In the genomic region with DNA sequence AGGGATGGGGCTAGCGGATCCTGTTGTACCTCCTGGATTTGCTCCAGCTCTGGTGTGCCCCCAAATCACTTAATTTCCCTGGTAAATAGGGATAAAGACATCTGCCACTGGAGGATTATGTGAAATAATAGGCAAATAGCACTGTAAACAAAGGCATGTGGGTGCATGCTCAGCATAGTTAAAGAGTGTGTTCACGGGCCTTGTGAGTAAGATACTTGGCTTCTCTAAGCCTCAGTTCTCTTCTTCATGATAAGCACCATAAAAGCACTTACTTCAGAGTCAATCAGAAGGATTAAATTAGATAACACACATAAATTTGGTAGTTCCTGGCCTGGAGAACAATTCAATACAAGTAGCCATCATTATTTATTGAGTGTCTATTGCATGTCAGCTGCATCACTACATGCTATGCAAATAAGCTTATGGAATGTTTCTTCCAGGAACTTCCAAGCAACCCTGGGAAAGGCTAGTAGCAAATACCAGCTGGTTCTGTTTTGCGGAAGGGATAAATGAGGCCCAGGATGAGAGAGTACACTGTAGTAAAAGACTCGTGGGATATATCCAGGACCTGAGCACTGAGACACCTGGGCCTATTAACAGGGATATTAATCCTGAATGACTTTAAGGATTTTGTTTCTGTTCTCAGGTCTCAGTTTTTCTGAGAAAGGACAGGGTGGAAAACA, we compare ENCODE assay signal across 17 cellular contexts. TPM values are rescaled to one million over a fixed set of nuclear protein-coding genes. Genes with fewer than 3 reads are reported as not detected.
DNase-seq lines count a peak whose midpoint lies in the region; ATAC-seq and TF ChIP-seq lines count a peak whose summit lies in the region.
"Had no signal": no experiment of that assay in that cellular context is flagged by ENCODE, and none has a peak within 500 bp of the region (broad histone marks: within the 10 kb centered on the region; RNA-seq: fewer than 3 reads in every experiment).

No MANE protein-coding gene starts in this region.

- TF ChIP-seq CTCF in psoas muscle (IDR thresholded peaks at IDR 0.05): no peak

- H3K27me3 ChIP-seq in psoas muscle (ENCODE audit: insufficient read depth in 3 of 3, low read length in 2 of 3): no peaks in the 10 kb centered on the region
- H3K27me3 ChIP-seq: pancreas had no signal

- no peaks in the 10 kb centered on the region for H3K9me3 ChIP-seq in psoas muscle
- H3K9me3 ChIP-seq: pancreas had no signal

- intact Hi-C loops in psoas muscle (cut with DNase I): no loop called here

- no peaks in the 10 kb centered on the region for H3K4me1 ChIP-seq in psoas muscle
- H3K4me1 ChIP-seq: pancreas had no signal

- DNase-seq in ELR (ENCODE audit: low read depth): peak; percentile 27
- peak; percentile 51 for DNase-seq in NCI-H82 treated with DMSO at 0.1 percent for 48 hours (lab: John Stamatoyannopoulos, UW; ENCODE audit: unreplicated experiment)
- no peak for DNase-seq in epithelial cell of prostate (ENCODE audit: low read depth, low spot score)
- DNase-seq in psoas muscle: no peak
- no peak for DNase-seq in activated CD4-positive, CD25-positive, alpha-beta regulatory T cell treated with anti-CD3 and anti-CD28 coated beads, Interleukin-2, amount 50 U/mL, for 72 hours
- no peak for DNase-seq in H4 (ENCODE audit: low spot score)
- no peak for DNase-seq in NCI-H1048 (lab: John Stamatoyannopoulos, UW)
- DNase-seq: activated naive CD8-positive, alpha-beta T cell treated with anti-CD3 and anti-CD28 coated beads for 36 hours; CD8-positive, alpha-beta T cell; dorsolateral prefrontal cortex; hippocampal formation; KG1; mammary epithelial cell; NCI-H2107; pancreas; stimulated activated CD4-positive, alpha-beta T cell treated with anti-CD3 and anti-CD28 coated beads, Interleukin-4, amount 100 ng/mL, for 4 hours had no signal

- no peak for ATAC-seq in psoas muscle
- ATAC-seq in HG02610 (IDR thresholded peaks at IDR 0.05; ENCODE audit: unreplicated experiment): no peak
- ATAC-seq: CD8-positive, alpha-beta T cell had no signal

- whole genome bisulfite sequencing in psoas muscle, 3 donors: 53 to 58% (median 54%) methylated on average over 4 of the region's 4 CpGs

- H3K4me3 ChIP-seq in psoas muscle: no peak overlapping the region
- H3K4me3 ChIP-seq: dorsolateral prefrontal cortex, pancreas had no signal

- H3K27ac ChIP-seq in epithelial cell of prostate (peak overlapping the region; percentile 36), psoas muscle (peak overlapping the region; percentile 48)
- H3K27ac ChIP-seq: dorsolateral prefrontal cortex, pancreas had no signal

- H3K36me3 ChIP-seq in psoas muscle (ENCODE audit: insufficient read depth in 1 of 2, low read depth in 1 of 2): no peaks in the 10 kb centered on the region
- H3K36me3 ChIP-seq: pancreas had no signal

RNA-seq across cellular contexts. Expression of a gene that starts 14.5 kb away (rescaled TPM):
- 1 to 10 TPM in 1 of 4 donors, under 1 TPM in 1, not detected in 2; 0.42 to 1.6 TPM for total RNA-seq in psoas muscle
- not detected for polyA plus RNA-seq in psoas muscle
- not detected in 2 replicates for total RNA-seq in H4 (2014; rRNA removed; shearing (Covaris generic))
- total RNA-seq: activated naive CD8-positive, alpha-beta T cell treated with anti-CD3 and anti-CD28 coated beads for 36 hours; CD8-positive, alpha-beta T cell; dorsolateral prefrontal cortex; mammary epithelial cell had no signal
- polyA plus RNA-seq: mammary epithelial cell had no signal

RNA-seq across cellular contexts. Expression of a gene that starts 19.2 kb away (rescaled TPM):
- under 1 TPM in 1 of 4 donors, not detected in 3; 0.42 TPM for total RNA-seq in psoas muscle
- polyA plus RNA-seq in psoas muscle: under 1 TPM in 2 of 3 donors, not detected in 1; 0.03 to 0.09 TPM
- not detected in 2 replicates for total RNA-seq in H4 (2014; rRNA removed; shearing (Covaris generic))
- total RNA-seq: activated naive CD8-positive, alpha-beta T cell treated with anti-CD3 and anti-CD28 coated beads for 36 hours; CD8-positive, alpha-beta T cell; mammary epithelial cell had no signal
- polyA plus RNA-seq: mammary epithelial cell had no signal

RNA-seq across cellular contexts. Expression of a gene that starts 30.0 kb away (rescaled TPM):
- total RNA-seq in psoas muscle: under 1 TPM in 2 of 4 donors, not detected in 2; 0.28 to 0.66 TPM
- 1 to 10 TPM in 1 of 3 donors, under 1 TPM in 1, not detected in 1; 0.05 to 2.7 TPM for polyA plus RNA-seq in psoas muscle
- not detected in 2 replicates for total RNA-seq in H4 (2014; rRNA removed; shearing (Covaris generic))
- total RNA-seq: activated naive CD8-positive, alpha-beta T cell treated with anti-CD3 and anti-CD28 coated beads for 36 hours; CD8-positive, alpha-beta T cell; mammary epithelial cell; pancreas had no signal
- polyA plus RNA-seq: mammary epithelial cell, pancreas had no signal

RNA-seq across cellular contexts. Expression of a gene that starts 45.0 kb away (rescaled TPM):
- total RNA-seq in psoas muscle: 10 to 100 TPM in 2 of 4 donors, 1 to 10 TPM in 2; 5.0 to 28.3 (median 17.2) TPM
- polyA plus RNA-seq in psoas muscle: 10 to 100 TPM in 1 of 3 donors, 1 to 10 TPM in 2; 7.2 to 12.8 (median 8.0) TPM
- 64.2 and 86.8 TPM in 2 replicates for total RNA-seq in H4 (2014; rRNA removed; shearing (Covaris generic))
- total RNA-seq: activated naive CD8-positive, alpha-beta T cell treated with anti-CD3 and anti-CD28 coated beads for 36 hours; CD8-positive, alpha-beta T cell had no signal
- polyA plus RNA-seq: mammary epithelial cell had no signal

RNA-seq across cellular contexts. Expression of a gene that starts 56.2 kb away (rescaled TPM):
- total RNA-seq in psoas muscle: 1 to 10 TPM in 1 of 4 donors, under 1 TPM in 1, not detected in 2; 0.73 to 1.2 TPM
- polyA plus RNA-seq in psoas muscle: under 1 TPM; 0.10 to 0.27 (median 0.20) TPM
- not detected in 2 replicates for total RNA-seq in H4 (2014; rRNA removed; shearing (Covaris generic))
- total RNA-seq: activated naive CD8-positive, alpha-beta T cell treated with anti-CD3 and anti-CD28 coated beads for 36 hours; CD8-positive, alpha-beta T cell; dorsolateral prefrontal cortex; mammary epithelial cell had no signal
- polyA plus RNA-seq: mammary epithelial cell had no signal

Comparison
In these comparisons a context has a peak if more than half of its experiments do, and no peak if none do; other contexts are left out.
1. DNase-seq: peak in ELR (single experiment) and NCI-H82 treated with DMSO at 0.1 percent for 48 hours (single experiment); none in epithelial cell of prostate (single experiment), psoas muscle (0 of 2), activated CD4-positive, CD25-positive, alpha-beta regulatory T cell treated with anti-CD3 and anti-CD28 coated beads, Interleukin-2, amount 50 U/mL, for 72 hours (single experiment), H4 (single experiment) and NCI-H1048 (single experiment).